In the genomic region with DNA sequence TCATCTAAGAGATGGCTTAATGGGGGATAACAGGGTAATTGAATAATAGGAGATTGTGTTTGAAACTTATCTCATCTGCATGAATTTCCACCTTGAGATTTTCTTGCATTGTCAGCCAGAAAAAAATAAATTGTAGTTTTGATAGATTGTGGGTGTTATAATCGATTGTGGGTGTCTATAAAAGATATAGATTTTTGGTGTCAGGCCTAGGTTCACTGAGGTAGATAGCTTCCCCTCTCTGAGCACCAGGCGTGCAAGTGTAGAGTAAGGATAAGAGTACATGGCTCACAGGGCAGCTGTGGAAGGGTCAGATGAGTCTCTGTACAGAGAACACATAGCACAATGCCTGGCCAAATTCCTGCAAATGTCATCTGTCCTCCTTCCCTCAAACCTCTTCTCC, we compare ENCODE assay signal across 18 cellular contexts.
DNase-seq lines count a peak whose midpoint lies in the region; ATAC-seq and TF ChIP-seq lines count a peak whose summit lies in the region.
"Had no signal": no experiment of that assay in that cellular context is flagged by ENCODE, and none has a peak within 500 bp of the region (broad histone marks: within the 10 kb centered on the region; RNA-seq: fewer than 3 reads in every experiment).

No MANE protein-coding gene starts in this region.

- no peak for TF ChIP-seq POLR2A in erythroblast (IDR thresholded peaks at IDR 0.05; ENCODE audit: low read length)

- CTCF ChIA-PET in activated CD4-positive, alpha-beta memory T cell treated with anti-CD3 and anti-CD28 coated beads, Interleukin-2, amount 10 ng/mL, durations not matched to agents 7 days and 5 days (lab: Charles Lee), result interaction anchor here (1.1 to 9.3 kb wide), 4 partner anchors 18 to 362 kb away, joined by 3 to 129 read pairs (median 52); no protein-coding TSS in a partner anchor

- H3K27me3 Mint-ChIP-seq in stimulated activated naive CD8-positive, alpha-beta T cell treated with anti-CD3 and anti-CD28 coated beads, Interleukin-15, Interleukin-2, amounts not matched to agents 100 ng/mL and 50 ng/mL, for 24 hours, result no peaks in the 10 kb centered on the region
- H3K27me3 Mint-ChIP-seq in stimulated activated naive CD8-positive, alpha-beta T cell treated with anti-CD3 and anti-CD28 coated beads, Interleukin-15, amount 100 ng/mL, for 72 hours, result no peaks in the 10 kb centered on the region
- H3K27me3 Mint-ChIP-seq in activated CD4-positive, alpha-beta memory T cell treated with anti-CD3 and anti-CD28 coated beads, Interleukin-2, amount 10 ng/mL, durations not matched to agents 7 days and 5 days, result no peaks in the 10 kb centered on the region

- DNase-seq in stimulated activated naive CD8-positive, alpha-beta T cell treated with anti-CD3 and anti-CD28 coated beads, Interleukin-15, amount 100 ng/mL, for 72 hours, result no peak
- DNase-seq in activated CD4-positive, alpha-beta memory T cell treated with anti-CD3 and anti-CD28 coated beads, Interleukin-2, amount 10 ng/mL, durations not matched to agents 7 days and 5 days, result no peak
- DNase-seq in erythroblast (lab: John Stamatoyannopoulos, UW) (peak; percentile 64 to 78), ureter (ENCODE audit: low spot score) (peak; percentile 12), cerebellar nuclear complex (lab: John Stamatoyannopoulos, UW) (no peak), AG08395 (ENCODE audit: low spot score) (no peak)
- no peak for DNase-seq in stimulated activated CD4-positive, alpha-beta T cell treated with anti-CD3 and anti-CD28 coated beads, Interleukin-4, amount 100 ng/mL, for 1 hour
- DNase-seq: activated T-cell treated with anti-CD3 and anti-CD28 coated beads, Interleukin-2, amount 50 U/mL, for 48 hours; amygdala; central memory CD4-positive, alpha-beta T cell; GDM1; NCI-H1092; NCI-H526; pancreas; SJCRH30; T1000 had no signal

- H3K9me3 Mint-ChIP-seq in stimulated activated naive CD8-positive, alpha-beta T cell treated with anti-CD3 and anti-CD28 coated beads, Interleukin-15, Interleukin-2, amounts not matched to agents 100 ng/mL and 50 ng/mL, for 24 hours, result no peaks in the 10 kb centered on the region
- H3K9me3 Mint-ChIP-seq in stimulated activated naive CD8-positive, alpha-beta T cell treated with anti-CD3 and anti-CD28 coated beads, Interleukin-15, amount 100 ng/mL, for 72 hours, result no peaks in the 10 kb centered on the region
- H3K9me3 Mint-ChIP-seq in activated CD4-positive, alpha-beta memory T cell treated with anti-CD3 and anti-CD28 coated beads, Interleukin-2, amount 10 ng/mL, durations not matched to agents 7 days and 5 days, result no peaks in the 10 kb centered on the region

- peaks cover 59% of the 10 kb centered on the region for H3K4me1 Mint-ChIP-seq in stimulated activated naive CD8-positive, alpha-beta T cell treated with anti-CD3 and anti-CD28 coated beads, Interleukin-15, Interleukin-2, amounts not matched to agents 100 ng/mL and 50 ng/mL, for 24 hours (ENCODE audit: low read depth)
- H3K4me1 Mint-ChIP-seq in stimulated activated naive CD8-positive, alpha-beta T cell treated with anti-CD3 and anti-CD28 coated beads, Interleukin-15, amount 100 ng/mL, for 72 hours, result peaks cover 70% of the 10 kb centered on the region
- H3K4me1 Mint-ChIP-seq in activated CD4-positive, alpha-beta memory T cell treated with anti-CD3 and anti-CD28 coated beads, Interleukin-2, amount 10 ng/mL, durations not matched to agents 7 days and 5 days, result peaks cover 82% of the 10 kb centered on the region

- POLR2A ChIA-PET in activated CD4-positive, alpha-beta memory T cell treated with anti-CD3 and anti-CD28 coated beads, Interleukin-2, amount 10 ng/mL, durations not matched to agents 7 days and 5 days (lab: Charles Lee), result interaction anchor here (1.4 to 3.8 kb wide), 6 partner anchors 12 to 559 kb away, joined by 4 to 92 read pairs (median 7); no protein-coding TSS in a partner anchor

- ATAC-seq in stimulated activated naive CD8-positive, alpha-beta T cell treated with anti-CD3 and anti-CD28 coated beads, Interleukin-15, amount 100 ng/mL, for 72 hours, result no peak
- ATAC-seq: HCT116, pancreas had no signal

- H3K36me3 Mint-ChIP-seq in stimulated activated naive CD8-positive, alpha-beta T cell treated with anti-CD3 and anti-CD28 coated beads, Interleukin-15, Interleukin-2, amounts not matched to agents 100 ng/mL and 50 ng/mL, for 24 hours (ENCODE audit: low read depth), result no peaks in the 10 kb centered on the region
- H3K36me3 Mint-ChIP-seq in activated CD4-positive, alpha-beta memory T cell treated with anti-CD3 and anti-CD28 coated beads, Interleukin-2, amount 10 ng/mL, durations not matched to agents 7 days and 5 days (ENCODE audit: low read depth), result peaks cover 39% of the 10 kb centered on the region

- no peak overlapping the region for H3K4me3 Mint-ChIP-seq in stimulated activated naive CD8-positive, alpha-beta T cell treated with anti-CD3 and anti-CD28 coated beads, Interleukin-15, Interleukin-2, amounts not matched to agents 100 ng/mL and 50 ng/mL, for 24 hours
- no peak overlapping the region for H3K4me3 Mint-ChIP-seq in stimulated activated naive CD8-positive, alpha-beta T cell treated with anti-CD3 and anti-CD28 coated beads, Interleukin-15, amount 100 ng/mL, for 72 hours
- no peak overlapping the region for H3K4me3 Mint-ChIP-seq in activated CD4-positive, alpha-beta memory T cell treated with anti-CD3 and anti-CD28 coated beads, Interleukin-2, amount 10 ng/mL, durations not matched to agents 7 days and 5 days

- peak overlapping the region; percentile 92 for H3K27ac Mint-ChIP-seq in stimulated activated naive CD8-positive, alpha-beta T cell treated with anti-CD3 and anti-CD28 coated beads, Interleukin-15, Interleukin-2, amounts not matched to agents 100 ng/mL and 50 ng/mL, for 24 hours
- no peak overlapping the region for H3K27ac Mint-ChIP-seq in stimulated activated naive CD8-positive, alpha-beta T cell treated with anti-CD3 and anti-CD28 coated beads, Interleukin-15, amount 100 ng/mL, for 72 hours
- peak overlapping the region; percentile 89 for H3K27ac Mint-ChIP-seq in activated CD4-positive, alpha-beta memory T cell treated with anti-CD3 and anti-CD28 coated beads, Interleukin-2, amount 10 ng/mL, durations not matched to agents 7 days and 5 days

Comparison
In these comparisons a context has a peak if more than half of its experiments do, and no peak if none do; other contexts are left out.
1. H3K27ac Mint-ChIP-seq: peak in stimulated activated naive CD8-positive, alpha-beta T cell treated with anti-CD3 and anti-CD28 coated beads, Interleukin-15, Interleukin-2, amounts not matched to agents 100 ng/mL and 50 ng/mL, for 24 hours (single experiment) and activated CD4-positive, alpha-beta memory T cell treated with anti-CD3 and anti-CD28 coated beads, Interleukin-2, amount 10 ng/mL, durations not matched to agents 7 days and 5 days (single experiment); none in stimulated activated naive CD8-positive, alpha-beta T cell treated with anti-CD3 and anti-CD28 coated beads, Interleukin-15, amount 100 ng/mL, for 72 hours (0 of 2).
2. DNase-seq: peak in erythroblast (2 of 2) and ureter (single experiment); none in stimulated activated naive CD8-positive, alpha-beta T cell treated with anti-CD3 and anti-CD28 coated beads, Interleukin-15, amount 100 ng/mL, for 72 hours (0 of 2), activated CD4-positive, alpha-beta memory T cell treated with anti-CD3 and anti-CD28 coated beads, Interleukin-2, amount 10 ng/mL, durations not matched to agents 7 days and 5 days (single experiment), stimulated activated CD4-positive, alpha-beta T cell treated with anti-CD3 and anti-CD28 coated beads, Interleukin-4, amount 100 ng/mL, for 1 hour (single experiment), cerebellar nuclear complex (0 of 2) and AG08395 (single experiment).